8 cellular contexts compared by ENCODE assay signal in genomic region chr1:16236495-16237342, GRCh38. TPM values are rescaled to one million over a fixed set of nuclear protein-coding genes. Genes with fewer than 3 reads are reported as not detected.
DNase-seq lines count a peak whose midpoint lies in the region; ATAC-seq lines count a peak whose summit lies in the region.

CPLANE2 (minus strand) TSS chr1:16237183; CDS start chr1:16236742, 441 bp downstream.

- no peaks in the 10 kb centered on the region for H3K27me3 Mint-ChIP-seq in activated T-helper 17 cell treated with anti-CD3 and anti-CD28 coated beads, Interleukin-2, amount 50 U/mL, for 72 hours
- no peaks in the 10 kb centered on the region for H3K27me3 Mint-ChIP-seq in natural killer cell treated with Interleukin-12 subunit alpha and Interleukin-12 subunit beta and Interleukin-15 and Interleukin-18, amount 100 ng/mL, for 72 hours

- H3K36me3 ChIP-seq in GM23248 (ENCODE audit: low read depth), result no peaks in the 10 kb centered on the region

- H3K27ac Mint-ChIP-seq in activated T-helper 17 cell treated with anti-CD3 and anti-CD28 coated beads, Interleukin-2, amount 50 U/mL, for 72 hours, result peak within 1 kb of the TSS; percentile 83
- peak within 1 kb of the TSS; percentile 71 to 94 for H3K27ac Mint-ChIP-seq in natural killer cell treated with Interleukin-12 subunit alpha and Interleukin-12 subunit beta and Interleukin-15 and Interleukin-18, amount 100 ng/mL, for 72 hours

- no peaks in the 10 kb centered on the region for H3K36me3 Mint-ChIP-seq in activated T-helper 17 cell treated with anti-CD3 and anti-CD28 coated beads, Interleukin-2, amount 50 U/mL, for 72 hours (ENCODE audit: low read depth)
- H3K36me3 Mint-ChIP-seq in natural killer cell treated with Interleukin-12 subunit alpha and Interleukin-12 subunit beta and Interleukin-15 and Interleukin-18, amount 100 ng/mL, for 72 hours, result no peaks in the 10 kb centered on the region

- no peaks in the 10 kb centered on the region for H3K27me3 ChIP-seq in GM23248 (replicated peaks; ENCODE audit: insufficient read depth)

- no peaks in the 10 kb centered on the region for H3K9me3 ChIP-seq in GM23248 (ENCODE audit: low read depth)

- H3K4me1 Mint-ChIP-seq in activated T-helper 17 cell treated with anti-CD3 and anti-CD28 coated beads, Interleukin-2, amount 50 U/mL, for 72 hours, result peaks cover 12% of the 10 kb centered on the region
- H3K4me1 Mint-ChIP-seq in natural killer cell treated with Interleukin-12 subunit alpha and Interleukin-12 subunit beta and Interleukin-15 and Interleukin-18, amount 100 ng/mL, for 72 hours (ENCODE audit: low read depth in 2 of 2), result peaks cover 16 to 22% of the 10 kb centered on the region in 2 donors

- peak within 1 kb of the TSS; percentile 78 for H3K4me3 Mint-ChIP-seq in activated T-helper 17 cell treated with anti-CD3 and anti-CD28 coated beads, Interleukin-2, amount 50 U/mL, for 72 hours
- peak within 1 kb of the TSS; percentile 82 for H3K4me3 Mint-ChIP-seq in natural killer cell treated with Interleukin-12 subunit alpha and Interleukin-12 subunit beta and Interleukin-15 and Interleukin-18, amount 100 ng/mL, for 72 hours

- H3K9me3 Mint-ChIP-seq in activated T-helper 17 cell treated with anti-CD3 and anti-CD28 coated beads, Interleukin-2, amount 50 U/mL, for 72 hours, result no peaks in the 10 kb centered on the region
- no peaks in the 10 kb centered on the region for H3K9me3 Mint-ChIP-seq in natural killer cell treated with Interleukin-12 subunit alpha and Interleukin-12 subunit beta and Interleukin-15 and Interleukin-18, amount 100 ng/mL, for 72 hours

- H4K20me1 ChIP-seq in GM23248 (ENCODE audit: insufficient read depth), result no peaks in the 10 kb centered on the region

- in situ Hi-C loops in GM23248 (cut with MboI), result no loop called here

- WGBS in GM23248 (ENCODE audit: low coverage in 1 of 2, low lambda C conversion rate in 2 of 2, missing lambda C conversion rate in 2 of 2), 2 experiments, result 8 to 9% methylated on average over 31 to 56 of the region's 57 CpGs

- H3K4me3 ChIP-seq in GM23248, result peak within 1 kb of the TSS; percentile 70

- DNase-seq in DMS79 (lab: John Stamatoyannopoulos, UW), result peak; percentile 83
- peak; percentile 96 for DNase-seq in GM23248
- peak; percentile 83 to 90 for DNase-seq in Kasumi-1 (lab: John Stamatoyannopoulos, UW)
- DNase-seq in RPMI7951 (ENCODE audit: low read depth), result peak; percentile 90
- DNase-seq in fibroblast of peridontal ligament (ENCODE audit: extremely low read depth), result peak; percentile 86
- peak; percentile 97 for DNase-seq in natural killer cell treated with Interleukin-12 subunit alpha and Interleukin-12 subunit beta and Interleukin-15 and Interleukin-18, amount 100 ng/mL, for 72 hours (ENCODE audit: low spot score)
- DNase-seq in stimulated activated naive CD8-positive, alpha-beta T cell treated with anti-CD3 and anti-CD28 coated beads, Interleukin-15, Interleukin-2, amounts not matched to agents 100 U/mL and 50 U/mL, for 24 hours, result peak; percentile 98

- peaks cover 14% of the 10 kb centered on the region for H3K4me1 ChIP-seq in GM23248 (ENCODE audit: insufficient read depth)

- H3K9me2 ChIP-seq in GM23248 (ENCODE audit: insufficient read depth), result no peaks in the 10 kb centered on the region

- peak within 1 kb of the TSS; percentile 71 for H3K27ac ChIP-seq in GM23248

- H3K9ac ChIP-seq in GM23248, result peak within 1 kb of the TSS; percentile 77

- peaks cover 10% of the 10 kb centered on the region for H3F3A ChIP-seq in GM23248 (ENCODE audit: insufficient read depth)

- ATAC-seq in activated T-helper 17 cell treated with anti-CD3 and anti-CD28 coated beads, Interleukin-2, amount 50 U/mL, for 72 hours (replicated peaks), result peak; percentile 89
- peak; percentile 95 to 97 for ATAC-seq in natural killer cell treated with Interleukin-12 subunit alpha and Interleukin-12 subunit beta and Interleukin-15 and Interleukin-18, amount 100 ng/mL, for 72 hours
- ATAC-seq in stimulated activated naive CD8-positive, alpha-beta T cell treated with anti-CD3 and anti-CD28 coated beads, Interleukin-15, Interleukin-2, amounts not matched to agents 100 U/mL and 50 U/mL, for 24 hours, result peak; percentile 89

- H3K79me2 ChIP-seq in GM23248 (ENCODE audit: insufficient read depth), result no peaks in the 10 kb centered on the region

- peak within 1 kb of the TSS; percentile 64 for H3K4me2 ChIP-seq in GM23248 (ENCODE audit: unreplicated experiment)

- H2AFZ ChIP-seq in GM23248, result peak within 1 kb of the TSS; percentile 92

RNA-seq across cellular contexts. Expression of gene CPLANE2, which starts in this region (rescaled TPM):
- total RNA-seq in GM23248 (2014; rRNA removed; shearing (Covaris generic)), result 9.7 and 16.5 TPM in 2 replicates
- polyA plus RNA-seq in GM23248 (2016; fragmentation: Nextera tagmentation; extraction: Ambion mirVana), result 2.6 and 3.5 TPM in 2 replicates
- total RNA-seq in RPMI7951 (2014; rRNA removed; shearing (Covaris generic)), result 2.4 and 6.5 TPM in 2 replicates
- 1 to 10 TPM; 3.1 to 7.5 TPM for total RNA-seq in activated T-helper 17 cell treated with anti-CD3 and anti-CD28 coated beads, Interleukin-2, amount 50 U/mL, for 72 hours
- total RNA-seq in natural killer cell treated with Interleukin-12 subunit alpha and Interleukin-12 subunit beta and Interleukin-15 and Interleukin-18, amount 100 ng/mL, for 72 hours, result 1 to 10 TPM; 3.2 to 3.8 TPM

Comparison
In these comparisons a context has a peak if more than half of its experiments do, and no peak if none do; other contexts are left out.
1. Peak in every context shown above with its lines: DNase-seq, ATAC-seq, H3K4me3 ChIP-seq and H3K27ac ChIP-seq.